ENCODE assay signal across 19 cellular contexts in genomic region chr11:1459219-1459575, GRCh38. TPM values are rescaled to one million over a fixed set of nuclear protein-coding genes. Genes with fewer than 3 reads are reported as not detected.
DNase-seq lines count a peak whose midpoint lies in the region; ATAC-seq and TF ChIP-seq lines count a peak whose summit lies in the region.
"Had no signal": no experiment of that assay in that cellular context is flagged by ENCODE, and none has a peak within 500 bp of the region (broad histone marks: within the 10 kb centered on the region; RNA-seq: fewer than 3 reads in every experiment).

No MANE protein-coding gene starts in this region.

- TF ChIP-seq POLR2A in sigmoid colon (IDR thresholded peaks at IDR 0.05) (no peak), vagina (IDR thresholded peaks at IDR 0.05) (no peak)

- H3K4me1 ChIP-seq in left ventricle myocardium inferior, result peaks cover 15% of the 10 kb centered on the region
- H3K4me1 ChIP-seq in sigmoid colon, result peaks cover 0 to 49% (median 45%) of the 10 kb centered on the region in 4 donors
- peaks cover 37% of the 10 kb centered on the region for H3K4me1 ChIP-seq in vagina
- H3K4me1 ChIP-seq: SJCRH30 had no signal

- TF ChIP-seq EP300 in sigmoid colon (IDR thresholded peaks at IDR 0.05), result no peak

- TF ChIP-seq CTCF in left ventricle myocardium inferior (IDR thresholded peaks at IDR 0.05; ENCODE audit: borderline replicate concordance) (no peak), sigmoid colon (IDR thresholded peaks at IDR 0.05) (no peak), vagina (IDR thresholded peaks at IDR 0.05) (no peak)

- DNase-seq in left ventricle myocardium inferior (no peak), cardiac septum (ENCODE audit: low spot score) (no peak), sigmoid colon (no peak), vagina (ENCODE audit: extremely low spot score in 2 of 2) (no peak), putamen (ENCODE audit: low spot score) (no peak), germinal center (ENCODE audit: low spot score) (no peak)
- DNase-seq: activated CD4-positive, alpha-beta T cell treated with anti-CD3 and anti-CD28 coated beads, Interleukin-2, amount 50 U/mL, for 4 hours; activated gamma-delta T cell treated with Interleukin-2 at 50 U/mL for 16 hours; amniotic stem cell; GDM1; mammary epithelial cell; NCI-H1417 treated with DMSO at 0.1 percent for 48 hours; NCI-H524 treated with DMSO at 0.1 percent for 48 hours; stimulated activated CD4-positive, alpha-beta T cell treated with anti-CD3 and anti-CD28 coated beads, Interleukin-12 subunit alpha, Interleukin-12 subunit beta, amount 100 ng/mL, for 4 hours had no signal

- H3K4me3 ChIP-seq in left ventricle myocardium inferior (no peak overlapping the region), sigmoid colon (peak overlapping the region; percentile 41 to 55 (median 48)), vagina (peak overlapping the region; percentile 32 to 44)
- H3K4me3 ChIP-seq: GM23248, hepatocyte, SJCRH30 had no signal

- H3K27ac ChIP-seq in left ventricle myocardium inferior (replicated peaks) (peak overlapping the region; percentile 42), layer of hippocampus (ENCODE audit: low read depth, low read length) (peak overlapping the region; percentile 83), sigmoid colon (peak overlapping the region; percentile 86 to 94 (median 94)), vagina (peak overlapping the region; percentile 78)
- H3K27ac ChIP-seq: GM23248, hepatocyte, SJCRH30 had no signal

- H3K36me3 ChIP-seq in left ventricle myocardium inferior, result no peaks in the 10 kb centered on the region
- no peaks in the 10 kb centered on the region for H3K36me3 ChIP-seq in sigmoid colon
- no peaks in the 10 kb centered on the region for H3K36me3 ChIP-seq in vagina
- H3K36me3 ChIP-seq: SJCRH30 had no signal

- WGBS in sigmoid colon, 2 donors, result 30 to 70% methylated on average over 14 of the region's 14 CpGs

- intact Hi-C loops in left ventricle myocardium inferior (cut with micrococcal nuclease) (no loop called here), cardiac septum (cut with DNase I) (loop anchor here (5.0 kb wide), 1 partner anchor 58 kb away; no protein-coding TSS in a partner anchor), sigmoid colon (cut with DNase I) (loop anchor here (5.0 kb wide), 1 partner anchor 113 kb away; the partner anchor contains the start of gene DUSP8), vagina (cut with DNase I) (loop anchor here (5.0 kb wide), 1 partner anchor 58 kb away; no protein-coding TSS in a partner anchor)

- H3K9me3 ChIP-seq in left ventricle myocardium inferior (replicated peaks) (no peaks in the 10 kb centered on the region), sigmoid colon (no peaks in the 10 kb centered on the region), vagina (no peaks in the 10 kb centered on the region)
- H3K9me3 ChIP-seq: SJCRH30 had no signal

- no peaks in the 10 kb centered on the region for H3K27me3 ChIP-seq in left ventricle myocardium inferior (ENCODE audit: low read depth)
- no peaks in the 10 kb centered on the region for H3K27me3 ChIP-seq in layer of hippocampus (ENCODE audit: control insufficient read depth, insufficient read depth, low read length)
- H3K27me3 ChIP-seq in sigmoid colon, result no peaks in the 10 kb centered on the region
- H3K27me3 ChIP-seq in vagina, result no peaks in the 10 kb centered on the region
- H3K27me3 ChIP-seq: hepatocyte, SJCRH30 had no signal

- no peak for ATAC-seq in HG03457 (IDR thresholded peaks at IDR 0.05; ENCODE audit: unreplicated experiment)

RNA-seq across cellular contexts. Expression of gene MOB2, which starts 27.4 kb away (rescaled TPM):
- total RNA-seq in left ventricle myocardium inferior (49.5 TPM), cardiac septum (48.5 TPM), sigmoid colon (10 to 100 TPM; 68.6 to 88.9 (median 71.5) TPM), vagina (34.1 TPM)
- 10 to 100 TPM; 46.2 to 55.0 (median 53.5) TPM for polyA plus RNA-seq in sigmoid colon

Comparison
In these comparisons a context has a peak if more than half of its experiments do, and no peak if none do; other contexts are left out.
1. H3K27ac ChIP-seq: peak in every context shown above with its lines; median percentile 94 in sigmoid colon; 83 in layer of hippocampus; 78 in vagina; 42 in left ventricle myocardium inferior.